In genomic region chr9:121261107-121261460, GRCh38 we compare ENCODE assay signal across 11 cellular contexts. TPM values are rescaled to one million over a fixed set of nuclear protein-coding genes. Genes with fewer than 3 reads are reported as not detected.
DNase-seq lines count a peak whose midpoint lies in the region; ATAC-seq and TF ChIP-seq lines count a peak whose summit lies in the region.
"Had no signal": no experiment of that assay in that cellular context is flagged by ENCODE, and none has a peak within 500 bp of the region (broad histone marks: within the 10 kb centered on the region; RNA-seq: fewer than 3 reads in every experiment).

No MANE protein-coding gene starts in this region.

- no peaks in the 10 kb centered on the region for H3K36me3 ChIP-seq in neuronal stem cell (replicated peaks in 1 of 2; ENCODE audit: control insufficient read depth in 2 of 2, insufficient read depth in 2 of 2, low read length in 2 of 2)

- WGBS in neuronal stem cell (ENCODE audit: extremely low coverage in 2 of 2, insufficient read length in 2 of 2, insufficient replicate concordance in 1 of 2), 2 donors, result no CpG with 5 or more reads among the region's 4 CpGs

- H3K9ac ChIP-seq in neuronal stem cell (ENCODE audit: low read depth, low read length, poor library complexity), result no peak overlapping the region
- H3K9ac ChIP-seq: parathyroid adenoma had no signal

- no peak overlapping the region for H2BK120ac ChIP-seq in neuronal stem cell (ENCODE audit: low read depth, low read length)

- peaks cover 14 to 28% of the 10 kb centered on the region in 2 donors for H3K4me1 ChIP-seq in neuronal stem cell (ENCODE audit: control insufficient read depth in 2 of 2, insufficient read depth in 1 of 2, low read depth in 1 of 2, low read length in 2 of 2)
- H3K4me1 ChIP-seq: parathyroid adenoma had no signal

- no peak overlapping the region for H3K23ac ChIP-seq in neuronal stem cell (ENCODE audit: low read depth, low read length, poor library complexity)

- no peak overlapping the region for H4K8ac ChIP-seq in neuronal stem cell (ENCODE audit: low read depth, low read length)

- H3K4me2 ChIP-seq in neuronal stem cell (ENCODE audit: insufficient read depth, low read length, poor library complexity, severe bottlenecking), result no peak overlapping the region

- peak overlapping the region; percentile 50 for H2AFZ ChIP-seq in neuronal stem cell (ENCODE audit: low read length)
- H2AFZ ChIP-seq: parathyroid adenoma had no signal

- H3K4ac ChIP-seq in neuronal stem cell (ENCODE audit: low read length), result no peak overlapping the region

- no peaks in the 10 kb centered on the region for H3K9me3 ChIP-seq in neuronal stem cell (replicated peaks in 1 of 2; ENCODE audit: control insufficient read depth in 2 of 2, insufficient read depth in 1 of 2, low read depth in 1 of 2, low read length in 2 of 2)

- no peaks in the 10 kb centered on the region for H3K79me1 ChIP-seq in neuronal stem cell (ENCODE audit: low read depth, low read length)

- H3K27me3 ChIP-seq in neuronal stem cell (ENCODE audit: control insufficient read depth in 3 of 3, insufficient read depth in 3 of 3, low read depth in 1 of 3, low read length in 3 of 3), result no peaks in the 10 kb centered on the region

- no peak overlapping the region for H3K14ac ChIP-seq in neuronal stem cell (ENCODE audit: low read length)

- H3K4me3 ChIP-seq in epithelial cell of esophagus (ENCODE audit: low read length) (no peak overlapping the region), neuronal stem cell (ENCODE audit: low read length in 2 of 2) (no peak overlapping the region)

- H4K91ac ChIP-seq in neuronal stem cell (ENCODE audit: low read depth, low read length, poor library complexity), result no peak overlapping the region

- H2BK12ac ChIP-seq in neuronal stem cell (ENCODE audit: low read length), result no peak overlapping the region

- H2BK15ac ChIP-seq in neuronal stem cell (ENCODE audit: low read length), result no peak overlapping the region

- no peak overlapping the region for H3K27ac ChIP-seq in neuronal stem cell (replicated peaks; ENCODE audit: low read length)
- H3K27ac ChIP-seq: parathyroid adenoma had no signal

- DNase-seq in Daoy (ENCODE audit: low read depth) (peak; percentile 77), NCI-H524 (lab: John Stamatoyannopoulos, UW) (peak; percentile 36 to 85), epithelial cell of esophagus (ENCODE audit: low read depth) (peak; percentile 39), neuronal stem cell (ENCODE audit: low spot score) (no peak), SHP77 treated with DMSO at 0.1 percent for 48 hours (lab: John Stamatoyannopoulos, UW) (no peak)
- DNase-seq in stimulated activated CD4-positive, alpha-beta T cell treated with anti-CD3 and anti-CD28 coated beads, Interleukin-1b, Interleukin-23, amount 100 ng/mL, for 48 hours, result no peak
- DNase-seq: activated CD8-positive, alpha-beta memory T cell treated with anti-CD3 and anti-CD28 coated beads for 24 hours; NCI-H187 treated with DMSO at 0.1 percent for 48 hours had no signal

- no peak overlapping the region for H3K18ac ChIP-seq in neuronal stem cell (ENCODE audit: low read length)

- no peak overlapping the region for H2BK5ac ChIP-seq in neuronal stem cell (ENCODE audit: low read length)

- TF ChIP-seq CTCF in epithelial cell of esophagus (IDR thresholded peaks at IDR 0.05; ENCODE audit: insufficient read depth, low read depth, low read length, missing control alignments), result no peak

- H2AK5ac ChIP-seq in neuronal stem cell (ENCODE audit: low read depth, low read length), result no peak overlapping the region

- ATAC-seq in HG03378 (IDR thresholded peaks at IDR 0.05; ENCODE audit: unreplicated experiment) (no peak), HG03520 (IDR thresholded peaks at IDR 0.05; ENCODE audit: unreplicated experiment) (no peak)

RNA-seq across cellular contexts. Expression of gene GSN, which starts 6.9 kb away (rescaled TPM):
- 94.4 and 95.2 TPM in 2 replicates for total RNA-seq in Daoy (2014; rRNA removed; shearing (Covaris generic))
- 29.4 TPM for polyA plus RNA-seq in neuronal stem cell (2013, experiment 1 of 2)
- 28.1 TPM for polyA plus RNA-seq in neuronal stem cell (2013, experiment 2 of 2)

RNA-seq across cellular contexts. Expression of gene RAB14, which starts 59.4 kb away (rescaled TPM):
- total RNA-seq in Daoy (2014; rRNA removed; shearing (Covaris generic)), result 25.4 and 27.6 TPM in 2 replicates
- 29.6 TPM for polyA plus RNA-seq in neuronal stem cell (2013, experiment 1 of 2)
- polyA plus RNA-seq in neuronal stem cell (2013, experiment 2 of 2), result 31.0 TPM

Comparison
In these comparisons a context has a peak if more than half of its experiments do, and no peak if none do; other contexts are left out.
1. DNase-seq: peak in Daoy (single experiment), NCI-H524 (2 of 2) and epithelial cell of esophagus (single experiment); none in neuronal stem cell (single experiment), stimulated activated CD4-positive, alpha-beta T cell treated with anti-CD3 and anti-CD28 coated beads, Interleukin-1b, Interleukin-23, amount 100 ng/mL, for 48 hours (single experiment) and SHP77 treated with DMSO at 0.1 percent for 48 hours (single experiment).